8 cellular contexts compared by ENCODE assay signal in genomic region chr16:67521095-67521804, GRCh38. TPM values are rescaled to one million over a fixed set of nuclear protein-coding genes. Genes with fewer than 3 reads are reported as not detected.
DNase-seq lines count a peak whose midpoint lies in the region; ATAC-seq, FAIRE-seq and TF ChIP-seq lines count a peak whose summit lies in the region.

No MANE protein-coding gene starts in this region.

- intact Hi-C loops in kidney (cut with DNase I) = no loop called here

- H3K4me3 ChIP-seq in kidney (ENCODE audit: low read length in 2 of 2) = peak overlapping the region; percentile 56 to 66

- peak; percentile 76 for ATAC-seq in GM19035 (IDR thresholded peaks at IDR 0.05; ENCODE audit: unreplicated experiment)
- peak; percentile 75 for ATAC-seq in HG03354 (IDR thresholded peaks at IDR 0.05; ENCODE audit: poor library complexity, severe bottlenecking, unreplicated experiment)
- ATAC-seq in activated CD4-positive, CD25-positive, alpha-beta regulatory T cell treated with anti-CD3 and anti-CD28 coated beads, Interleukin-2, amount 50 U/mL, for 24 hours = peak; percentile 87 to 92

- peak overlapping the region in 1 of 2 donors; percentile 60 for H3K9ac ChIP-seq in kidney (ENCODE audit: low read length in 2 of 2)

- H3K4me1 ChIP-seq in kidney (ENCODE audit: control insufficient read depth in 1 of 2, insufficient read depth in 1 of 2, low read depth in 1 of 2, low read length in 2 of 2) = peaks cover 8 to 9% of the 10 kb centered on the region in 2 donors

- H3K9me3 ChIP-seq in kidney (ENCODE audit: control insufficient read depth in 1 of 2, low read length in 2 of 2) = no peaks in the 10 kb centered on the region

- no peaks in the 10 kb centered on the region for H3K36me3 ChIP-seq in kidney (ENCODE audit: control insufficient read depth in 1 of 2, insufficient read depth in 2 of 2, low read length in 2 of 2)

- no peak for FAIRE-seq in kidney (lab: Jason Lieb, UNC)

- H3K27ac ChIP-seq in kidney (ENCODE audit: low read depth in 2 of 2, low read length in 2 of 2) = peak overlapping the region; percentile 89 to 95

- TF ChIP-seq CTCF in kidney (IDR thresholded peaks at IDR 0.05; ENCODE audit: borderline replicate concordance, extremely low read depth, insufficient read depth) = peak; percentile 100

- DNase-seq in AML-193 (lab: John Stamatoyannopoulos, UW) = peak; percentile 87 to 90
- DNase-seq in NCI-H345 treated with DMSO at 0.1 percent for 48 hours (lab: John Stamatoyannopoulos, UW; ENCODE audit: unreplicated experiment) = peak; percentile 70
- peak; percentile 96 for DNase-seq in cerebellar cortex (ENCODE audit: low spot score)
- DNase-seq in kidney = peak; percentile 96
- DNase-seq in stimulated activated CD4-positive, alpha-beta T cell treated with anti-CD3 and anti-CD28 coated beads, Interleukin-15, amount 100 ng/mL, for 1 hour (ENCODE audit: low read depth in 1 of 2, low spot score in 1 of 2) = peak; percentile 92 to 97

RNA-seq across cellular contexts. Expression of gene RIPOR1, which starts 7.4 kb away (rescaled TPM):
- total RNA-seq in kidney = 116 TPM
- polyA plus RNA-seq in kidney (ENCODE audit: insufficient read depth, low read depth, low replicate concordance) = 60.9 TPM

RNA-seq across cellular contexts. Expression of gene AGRP, which starts 37.9 kb away (rescaled TPM):
- total RNA-seq in kidney = not detected
- polyA plus RNA-seq in kidney (ENCODE audit: insufficient read depth, low read depth, low replicate concordance) = 2.7 TPM

RNA-seq across cellular contexts. Expression of gene ATP6V0D1, which starts 40.3 kb away (rescaled TPM):
- 100 TPM for total RNA-seq in kidney
- 208 TPM for polyA plus RNA-seq in kidney (ENCODE audit: insufficient read depth, low read depth, low replicate concordance)

RNA-seq across cellular contexts. Expression of gene CTCF, which starts 41.1 kb away (rescaled TPM):
- total RNA-seq in kidney = 42.6 TPM
- polyA plus RNA-seq in kidney (ENCODE audit: insufficient read depth, low read depth, low replicate concordance) = 20.4 TPM

Comparison
In these comparisons a context has a peak if more than half of its experiments do, and no peak if none do; other contexts are left out.
1. Peak in every context shown above with its lines: DNase-seq, ATAC-seq, H3K4me3 ChIP-seq and H3K27ac ChIP-seq.